ENCODE assay signal across 12 cellular contexts in the genomic region with DNA sequence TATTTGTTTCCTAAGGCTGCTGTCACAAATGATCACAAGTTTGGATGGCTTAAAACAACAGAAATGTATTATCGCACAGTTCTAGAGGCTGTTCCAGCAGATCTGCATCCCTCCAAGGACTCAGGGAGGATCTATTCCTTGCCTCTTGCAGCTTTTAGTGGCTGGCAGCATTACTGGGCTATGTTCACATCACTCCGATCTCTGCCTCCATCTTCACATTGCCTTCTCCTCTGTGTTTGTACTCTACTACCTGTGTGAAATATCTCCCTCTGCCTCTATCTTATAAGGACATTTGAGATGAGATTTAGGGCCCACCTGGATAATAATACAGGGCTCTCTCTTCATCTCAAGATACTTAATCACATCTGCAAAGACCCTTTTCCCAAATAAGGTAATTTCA. TPM values are rescaled to one million over a fixed set of nuclear protein-coding genes. Genes with fewer than 3 reads are reported as not detected.
DNase-seq lines count a peak whose midpoint lies in the region; ATAC-seq and TF ChIP-seq lines count a peak whose summit lies in the region.
"Had no signal": no experiment of that assay in that cellular context is flagged by ENCODE, and none has a peak within 500 bp of the region (broad histone marks: within the 10 kb centered on the region; RNA-seq: fewer than 3 reads in every experiment).

No MANE protein-coding gene starts in this region.

- H3K36me3 ChIP-seq in muscle layer of duodenum (ENCODE audit: control insufficient read depth in 1 of 2, insufficient read depth in 2 of 2, low read length in 2 of 2), result peaks cover 0 to 3% of the 10 kb centered on the region in 2 donors
- H3K36me3 ChIP-seq in testis (ENCODE audit: low read depth, missing control alignments), result no peaks in the 10 kb centered on the region

- WGBS in testis, 2 donors, result 65 to 72% methylated on average over 2 of the region's 2 CpGs

- ATAC-seq in activated T-cell treated with anti-CD3 and anti-CD28 coated beads, Interleukin-2, amount 50 U/mL, for 72 hours (replicated peaks in 1 of 2), result no peak
- ATAC-seq in activated CD8-positive, alpha-beta T cell treated with anti-CD3 and anti-CD28 coated beads, Interleukin-2, amount 10 ng/mL, durations not matched to agents 7 days and 5 days, result peak; percentile 39
- ATAC-seq: K562, left lobe of liver had no signal

- CTCF ChIA-PET in activated CD8-positive, alpha-beta T cell treated with anti-CD3 and anti-CD28 coated beads, Interleukin-2, amount 10 ng/mL, durations not matched to agents 7 days and 5 days (lab: Charles Lee), result interaction anchor here (0.6 to 4.1 kb wide), 5 partner anchors 11 to 872 kb away, joined by 3 to 14 read pairs (median 8); a partner anchor contains a TSS

- POLR2A ChIA-PET in activated CD8-positive, alpha-beta T cell treated with anti-CD3 and anti-CD28 coated beads, Interleukin-2, amount 10 ng/mL, durations not matched to agents 7 days and 5 days (lab: Charles Lee), result interaction anchor here (0.7 to 4.7 kb wide), 5 partner anchors 14 to 66 kb away, joined by 3 to 38 read pairs (median 9); a partner anchor contains a TSS

- no peak for TF ChIP-seq POLR2A in testis (IDR thresholded peaks at IDR 0.05)

- peak overlapping the region; percentile 30 for H3K27ac Mint-ChIP-seq in activated T-cell treated with anti-CD3 and anti-CD28 coated beads, Interleukin-2, amount 50 U/mL, for 72 hours
- H3K27ac Mint-ChIP-seq in activated CD8-positive, alpha-beta T cell treated with anti-CD3 and anti-CD28 coated beads, Interleukin-2, amount 10 ng/mL, durations not matched to agents 7 days and 5 days, result peak overlapping the region; percentile 76

- peaks cover 10 to 66% of the 10 kb centered on the region in 2 donors for H3K36me3 Mint-ChIP-seq in activated T-cell treated with anti-CD3 and anti-CD28 coated beads, Interleukin-2, amount 50 U/mL, for 72 hours (ENCODE audit: insufficient read depth in 2 of 2)
- H3K36me3 Mint-ChIP-seq in activated CD8-positive, alpha-beta T cell treated with anti-CD3 and anti-CD28 coated beads, Interleukin-2, amount 10 ng/mL, durations not matched to agents 7 days and 5 days (ENCODE audit: low read depth), result peaks cover 77% of the 10 kb centered on the region

- peaks cover 60% of the 10 kb centered on the region for H3K4me1 Mint-ChIP-seq in activated T-cell treated with anti-CD3 and anti-CD28 coated beads, Interleukin-2, amount 50 U/mL, for 72 hours (ENCODE audit: low read depth)
- H3K4me1 Mint-ChIP-seq in activated CD8-positive, alpha-beta T cell treated with anti-CD3 and anti-CD28 coated beads, Interleukin-2, amount 10 ng/mL, durations not matched to agents 7 days and 5 days (ENCODE audit: low read depth), result peaks cover 54% of the 10 kb centered on the region

- H3K9me3 ChIP-seq in muscle layer of duodenum (ENCODE audit: control insufficient read depth in 1 of 2, low read length in 2 of 2), result no peaks in the 10 kb centered on the region
- H3K9me3 ChIP-seq in testis, result no peaks in the 10 kb centered on the region

- H3K4me3 Mint-ChIP-seq in activated T-cell treated with anti-CD3 and anti-CD28 coated beads, Interleukin-2, amount 50 U/mL, for 72 hours, result peak overlapping the region; percentile 42 to 43
- H3K4me3 Mint-ChIP-seq in activated CD8-positive, alpha-beta T cell treated with anti-CD3 and anti-CD28 coated beads, Interleukin-2, amount 10 ng/mL, durations not matched to agents 7 days and 5 days, result peak overlapping the region; percentile 6

- no peaks in the 10 kb centered on the region for H3K9me3 Mint-ChIP-seq in activated T-cell treated with anti-CD3 and anti-CD28 coated beads, Interleukin-2, amount 50 U/mL, for 72 hours
- no peaks in the 10 kb centered on the region for H3K9me3 Mint-ChIP-seq in activated CD8-positive, alpha-beta T cell treated with anti-CD3 and anti-CD28 coated beads, Interleukin-2, amount 10 ng/mL, durations not matched to agents 7 days and 5 days (ENCODE audit: insufficient read depth)

- no peaks in the 10 kb centered on the region for H3K4me1 ChIP-seq in muscle layer of duodenum (ENCODE audit: control insufficient read depth in 1 of 2, insufficient read depth in 2 of 2, low read length in 2 of 2)
- H3K4me1 ChIP-seq in testis, result no peaks in the 10 kb centered on the region

- no peak for TF ChIP-seq CTCF in testis (IDR thresholded peaks at IDR 0.05)

- intact Hi-C loops in testis (cut with DNase I; ENCODE audit: low total_unique reads), result no loop called here

- H3K27ac ChIP-seq in muscle layer of duodenum (ENCODE audit: low read length) (peak overlapping the region; percentile 3), testis (peak overlapping the region; percentile 46 to 52)

- DNase-seq in activated T-cell treated with anti-CD3 and anti-CD28 coated beads, Interleukin-2, amount 50 U/mL, for 72 hours, result no peak
- DNase-seq in activated T-cell treated with anti-CD3 and anti-CD28 coated beads for 4 hours (no peak), testis (no peak), T-helper 9 cell (no peak), DMS53 (lab: John Stamatoyannopoulos, UW) (no peak), NCI-H2107 treated with DMSO at 0.1 percent for 48 hours (lab: John Stamatoyannopoulos, UW; ENCODE audit: unreplicated experiment) (no peak)
- no peak for DNase-seq in activated CD8-positive, alpha-beta T cell treated with anti-CD3 and anti-CD28 coated beads, Interleukin-2, amount 10 ng/mL, durations not matched to agents 7 days and 5 days
- DNase-seq: DMS79 treated with DMSO at 0.1 percent for 48 hours, NCI-H524 treated with DMSO at 0.1 percent for 48 hours had no signal

- H3K27me3 ChIP-seq in muscle layer of duodenum (ENCODE audit: low read depth, low read length) (no peaks in the 10 kb centered on the region), testis (no peaks in the 10 kb centered on the region)

- no peaks in the 10 kb centered on the region for H3K27me3 Mint-ChIP-seq in activated T-cell treated with anti-CD3 and anti-CD28 coated beads, Interleukin-2, amount 50 U/mL, for 72 hours (ENCODE audit: low read depth)
- no peaks in the 10 kb centered on the region for H3K27me3 Mint-ChIP-seq in activated CD8-positive, alpha-beta T cell treated with anti-CD3 and anti-CD28 coated beads, Interleukin-2, amount 10 ng/mL, durations not matched to agents 7 days and 5 days (ENCODE audit: low read depth)

- H3K4me3 ChIP-seq in muscle layer of duodenum (ENCODE audit: low read depth in 1 of 2, low read length in 2 of 2) (no peak overlapping the region), testis (no peak overlapping the region)
- H3K4me3 ChIP-seq: K562 had no signal

RNA-seq across cellular contexts. Expression of a gene that starts 18.9 kb away (rescaled TPM):
- total RNA-seq in activated T-cell treated with anti-CD3 and anti-CD28 coated beads, Interleukin-2, amount 50 U/mL, for 72 hours, result 100 to 1,000 TPM in 1 of 2 donors, 10 to 100 TPM in 1; 82.0 to 113 TPM
- total RNA-seq in activated CD8-positive, alpha-beta T cell treated with anti-CD3 and anti-CD28 coated beads, Interleukin-2, amount 10 ng/mL, durations not matched to agents 7 days and 5 days, result 100 to 1,000 TPM in 1 of 2 experiments, 10 to 100 TPM in 1; 91.3 to 103 TPM
- total RNA-seq in testis, result 10 to 100 TPM in 1 of 2 donors, 1 to 10 TPM in 1; 8.4 to 15.4 TPM
- polyA plus RNA-seq in testis (ENCODE audit: insufficient read depth, low read depth, low replicate concordance), result 12.9 TPM

RNA-seq across cellular contexts. Expression of a gene that starts 19.0 kb away (rescaled TPM):
- 10 to 100 TPM; 23.1 to 28.3 TPM for total RNA-seq in activated T-cell treated with anti-CD3 and anti-CD28 coated beads, Interleukin-2, amount 50 U/mL, for 72 hours
- total RNA-seq in activated CD8-positive, alpha-beta T cell treated with anti-CD3 and anti-CD28 coated beads, Interleukin-2, amount 10 ng/mL, durations not matched to agents 7 days and 5 days, result 10 to 100 TPM; 22.2 to 22.3 TPM
- 10 to 100 TPM; 11.3 to 12.6 TPM for total RNA-seq in testis
- polyA plus RNA-seq in testis (ENCODE audit: insufficient read depth, low read depth, low replicate concordance), result 12.4 TPM

Comparison
In these comparisons a context has a peak if more than half of its experiments do, and no peak if none do; other contexts are left out.
1. RNA of a gene that starts 18.9 kb away (total RNA-seq): 82.0 to 113 TPM in activated T-cell treated with anti-CD3 and anti-CD28 coated beads, Interleukin-2, amount 50 U/mL, for 72 hours and 91.3 to 103 TPM in activated CD8-positive, alpha-beta T cell treated with anti-CD3 and anti-CD28 coated beads, Interleukin-2, amount 10 ng/mL, durations not matched to agents 7 days and 5 days; 8.4 to 15.4 TPM in testis; every median in the first group is over 4 times any median in the second.